1 cellular context compared by ENCODE assay signal in the genomic region with DNA sequence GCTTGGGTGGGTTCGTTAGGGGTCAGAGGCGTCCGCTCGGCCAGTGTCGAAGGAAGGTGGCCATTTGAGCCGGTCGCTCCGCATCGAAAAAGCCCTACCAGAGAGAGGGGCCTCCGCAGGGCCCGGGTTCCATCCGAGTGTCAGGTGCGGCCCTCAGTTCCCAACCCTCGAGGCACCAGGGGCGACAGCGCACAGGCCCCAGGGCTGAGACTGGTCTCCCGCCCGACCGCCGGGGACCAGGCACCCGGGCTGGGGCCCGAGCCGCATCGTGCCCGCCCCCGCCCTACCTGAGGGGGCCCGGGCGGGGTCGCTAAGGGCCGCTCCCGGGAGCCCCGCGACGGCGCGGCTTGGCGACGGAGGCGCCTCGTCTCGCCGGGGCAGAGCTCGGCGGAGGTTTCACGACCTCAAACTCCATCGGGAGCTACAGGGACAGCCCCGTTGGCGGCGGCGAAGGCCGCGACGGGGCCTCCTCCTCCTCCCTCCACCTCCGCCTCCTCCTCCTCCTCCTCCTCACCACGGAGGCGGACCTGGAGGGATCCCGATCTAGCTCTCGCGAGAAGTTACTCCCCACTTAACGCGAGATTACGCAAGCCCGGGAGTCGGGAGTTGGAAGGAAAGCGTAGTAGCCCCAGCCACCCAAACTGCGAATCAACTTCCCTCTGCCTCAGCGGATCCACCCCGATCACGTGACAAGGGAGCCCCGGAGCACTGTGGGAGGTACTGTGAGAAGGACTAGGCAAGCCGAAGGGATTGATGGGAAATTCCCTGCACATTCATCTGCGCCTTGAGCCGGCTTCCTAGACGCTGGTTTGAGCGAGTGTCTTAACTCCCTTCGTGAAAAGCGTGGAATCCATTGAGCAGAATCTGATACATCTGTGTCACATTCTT.
A peak's percentile ranks its signal among the peaks of the same experiment; 100 is the strongest.
TF ChIP-seq lines count a peak whose summit lies in the region.

A gene with protein sequence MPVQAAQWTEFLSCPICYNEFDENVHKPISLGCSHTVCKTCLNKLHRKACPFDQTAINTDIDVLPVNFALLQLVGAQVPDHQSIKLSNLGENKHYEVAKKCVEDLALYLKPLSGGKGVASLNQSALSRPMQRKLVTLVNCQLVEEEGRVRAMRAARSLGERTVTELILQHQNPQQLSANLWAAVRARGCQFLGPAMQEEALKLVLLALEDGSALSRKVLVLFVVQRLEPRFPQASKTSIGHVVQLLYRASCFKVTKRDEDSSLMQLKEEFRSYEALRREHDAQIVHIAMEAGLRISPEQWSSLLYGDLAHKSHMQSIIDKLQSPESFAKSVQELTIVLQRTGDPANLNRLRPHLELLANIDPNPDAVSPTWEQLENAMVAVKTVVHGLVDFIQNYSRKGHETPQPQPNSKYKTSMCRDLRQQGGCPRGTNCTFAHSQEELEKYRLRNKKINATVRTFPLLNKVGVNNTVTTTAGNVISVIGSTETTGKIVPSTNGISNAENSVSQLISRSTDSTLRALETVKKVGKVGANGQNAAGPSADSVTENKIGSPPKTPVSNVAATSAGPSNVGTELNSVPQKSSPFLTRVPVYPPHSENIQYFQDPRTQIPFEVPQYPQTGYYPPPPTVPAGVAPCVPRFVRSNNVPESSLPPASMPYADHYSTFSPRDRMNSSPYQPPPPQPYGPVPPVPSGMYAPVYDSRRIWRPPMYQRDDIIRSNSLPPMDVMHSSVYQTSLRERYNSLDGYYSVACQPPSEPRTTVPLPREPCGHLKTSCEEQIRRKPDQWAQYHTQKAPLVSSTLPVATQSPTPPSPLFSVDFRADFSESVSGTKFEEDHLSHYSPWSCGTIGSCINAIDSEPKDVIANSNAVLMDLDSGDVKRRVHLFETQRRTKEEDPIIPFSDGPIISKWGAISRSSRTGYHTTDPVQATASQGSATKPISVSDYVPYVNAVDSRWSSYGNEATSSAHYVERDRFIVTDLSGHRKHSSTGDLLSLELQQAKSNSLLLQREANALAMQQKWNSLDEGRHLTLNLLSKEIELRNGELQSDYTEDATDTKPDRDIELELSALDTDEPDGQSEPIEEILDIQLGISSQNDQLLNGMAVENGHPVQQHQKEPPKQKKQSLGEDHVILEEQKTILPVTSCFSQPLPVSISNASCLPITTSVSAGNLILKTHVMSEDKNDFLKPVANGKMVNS (minus strand): TSS at position 537 of the 888 bp plus-strand sequence. CDS start 7,850 bp downstream, outside the sequence.

TF ChIP-seq in K562, 482 proteins besides CTCF, POLR2A, EP300 and RAD21 (continued from another document and continues in another):
- TF ChIP-seq, protein P1, sequence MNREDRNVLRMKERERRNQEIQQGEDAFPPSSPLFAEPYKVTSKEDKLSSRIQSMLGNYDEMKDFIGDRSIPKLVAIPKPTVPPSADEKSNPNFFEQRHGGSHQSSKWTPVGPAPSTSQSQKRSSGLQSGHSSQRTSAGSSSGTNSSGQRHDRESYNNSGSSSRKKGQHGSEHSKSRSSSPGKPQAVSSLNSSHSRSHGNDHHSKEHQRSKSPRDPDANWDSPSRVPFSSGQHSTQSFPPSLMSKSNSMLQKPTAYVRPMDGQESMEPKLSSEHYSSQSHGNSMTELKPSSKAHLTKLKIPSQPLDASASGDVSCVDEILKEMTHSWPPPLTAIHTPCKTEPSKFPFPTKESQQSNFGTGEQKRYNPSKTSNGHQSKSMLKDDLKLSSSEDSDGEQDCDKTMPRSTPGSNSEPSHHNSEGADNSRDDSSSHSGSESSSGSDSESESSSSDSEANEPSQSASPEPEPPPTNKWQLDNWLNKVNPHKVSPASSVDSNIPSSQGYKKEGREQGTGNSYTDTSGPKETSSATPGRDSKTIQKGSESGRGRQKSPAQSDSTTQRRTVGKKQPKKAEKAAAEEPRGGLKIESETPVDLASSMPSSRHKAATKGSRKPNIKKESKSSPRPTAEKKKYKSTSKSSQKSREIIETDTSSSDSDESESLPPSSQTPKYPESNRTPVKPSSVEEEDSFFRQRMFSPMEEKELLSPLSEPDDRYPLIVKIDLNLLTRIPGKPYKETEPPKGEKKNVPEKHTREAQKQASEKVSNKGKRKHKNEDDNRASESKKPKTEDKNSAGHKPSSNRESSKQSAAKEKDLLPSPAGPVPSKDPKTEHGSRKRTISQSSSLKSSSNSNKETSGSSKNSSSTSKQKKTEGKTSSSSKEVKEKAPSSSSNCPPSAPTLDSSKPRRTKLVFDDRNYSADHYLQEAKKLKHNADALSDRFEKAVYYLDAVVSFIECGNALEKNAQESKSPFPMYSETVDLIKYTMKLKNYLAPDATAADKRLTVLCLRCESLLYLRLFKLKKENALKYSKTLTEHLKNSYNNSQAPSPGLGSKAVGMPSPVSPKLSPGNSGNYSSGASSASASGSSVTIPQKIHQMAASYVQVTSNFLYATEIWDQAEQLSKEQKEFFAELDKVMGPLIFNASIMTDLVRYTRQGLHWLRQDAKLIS (CRISPR knock-in tag; IDR thresholded peaks at IDR 0.05) = 0 out of 2 replicates have a peak, but pooled peaks have one; percentile 11
- TF ChIP-seq, protein P2, sequence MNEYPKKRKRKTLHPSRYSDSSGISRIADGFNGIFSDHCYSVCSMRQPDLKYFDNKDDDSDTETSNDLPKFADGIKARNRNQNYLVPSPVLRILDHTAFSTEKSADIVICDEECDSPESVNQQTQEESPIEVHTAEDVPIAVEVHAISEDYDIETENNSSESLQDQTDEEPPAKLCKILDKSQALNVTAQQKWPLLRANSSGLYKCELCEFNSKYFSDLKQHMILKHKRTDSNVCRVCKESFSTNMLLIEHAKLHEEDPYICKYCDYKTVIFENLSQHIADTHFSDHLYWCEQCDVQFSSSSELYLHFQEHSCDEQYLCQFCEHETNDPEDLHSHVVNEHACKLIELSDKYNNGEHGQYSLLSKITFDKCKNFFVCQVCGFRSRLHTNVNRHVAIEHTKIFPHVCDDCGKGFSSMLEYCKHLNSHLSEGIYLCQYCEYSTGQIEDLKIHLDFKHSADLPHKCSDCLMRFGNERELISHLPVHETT (CRISPR knock-in tag; conservative IDR thresholded peaks at IDR 0.05 in 1 of 2, IDR thresholded peaks at IDR 0.05 in 1 of 2) = no peak; a peak in 1 of 4 replicates
- TF ChIP-seq ZNF431 (CRISPR knock-in tag; IDR thresholded peaks at IDR 0.05) (peak; percentile 12; the same call in 1 of the 2 replicates), ARID2 (IDR thresholded peaks at IDR 0.05) (no peak), PHF20 (IDR thresholded peaks at IDR 0.05; ENCODE audit: partially characterized antibody) (peak; percentile 68), RBM15 (IDR thresholded peaks at IDR 0.05; ENCODE audit: insufficient read depth, low read length) (no peak), CXXC5 (CRISPR knock-in tag; IDR thresholded peaks at IDR 0.05) (peak; percentile 76), CEBPB (tag; IDR thresholded peaks at IDR 0.05) (peak; percentile 92), ZBTB17 (CRISPR knock-in tag; IDR thresholded peaks at IDR 0.05) (no peak), NCOA1 (IDR thresholded peaks at IDR 0.05; ENCODE audit: low read depth) (no peak), SOX6 (IDR thresholded peaks at IDR 0.05) (no peak), ZNF224 (CRISPR knock-in tag; IDR thresholded peaks at IDR 0.05) (no peak), ZNF311 (CRISPR knock-in tag; IDR thresholded peaks at IDR 0.05) (no peak), FOXA3 (CRISPR knock-in tag; conservative IDR thresholded peaks at IDR 0.05 in 1 of 2, IDR thresholded peaks at IDR 0.05 in 1 of 2) (no peak), YBX1 (IDR thresholded peaks at IDR 0.05) (no peak), RAD51 (IDR thresholded peaks at IDR 0.05; ENCODE audit: borderline replicate concordance, low read depth) (peak; percentile 100), HMG20B (CRISPR knock-in tag; IDR thresholded peaks at IDR 0.05) (no peak), SMARCA4 (IDR thresholded peaks at IDR 0.05) (no peak), PPARD (CRISPR knock-in tag; IDR thresholded peaks at IDR 0.05) (no peak), GATA2 (CRISPR knock-in tag; IDR thresholded peaks at IDR 0.05) (no peak), ZNF384 (IDR thresholded peaks at IDR 0.05; ENCODE audit: low read depth, low read length) (no peak), NFXL1 (CRISPR knock-in tag; IDR thresholded peaks at IDR 0.05) (no peak), ZNF668 (CRISPR knock-in tag; IDR thresholded peaks at IDR 0.05) (0 out of 2 replicates have a peak, but pooled peaks have one; percentile 51)
- TF ChIP-seq, protein P3, sequence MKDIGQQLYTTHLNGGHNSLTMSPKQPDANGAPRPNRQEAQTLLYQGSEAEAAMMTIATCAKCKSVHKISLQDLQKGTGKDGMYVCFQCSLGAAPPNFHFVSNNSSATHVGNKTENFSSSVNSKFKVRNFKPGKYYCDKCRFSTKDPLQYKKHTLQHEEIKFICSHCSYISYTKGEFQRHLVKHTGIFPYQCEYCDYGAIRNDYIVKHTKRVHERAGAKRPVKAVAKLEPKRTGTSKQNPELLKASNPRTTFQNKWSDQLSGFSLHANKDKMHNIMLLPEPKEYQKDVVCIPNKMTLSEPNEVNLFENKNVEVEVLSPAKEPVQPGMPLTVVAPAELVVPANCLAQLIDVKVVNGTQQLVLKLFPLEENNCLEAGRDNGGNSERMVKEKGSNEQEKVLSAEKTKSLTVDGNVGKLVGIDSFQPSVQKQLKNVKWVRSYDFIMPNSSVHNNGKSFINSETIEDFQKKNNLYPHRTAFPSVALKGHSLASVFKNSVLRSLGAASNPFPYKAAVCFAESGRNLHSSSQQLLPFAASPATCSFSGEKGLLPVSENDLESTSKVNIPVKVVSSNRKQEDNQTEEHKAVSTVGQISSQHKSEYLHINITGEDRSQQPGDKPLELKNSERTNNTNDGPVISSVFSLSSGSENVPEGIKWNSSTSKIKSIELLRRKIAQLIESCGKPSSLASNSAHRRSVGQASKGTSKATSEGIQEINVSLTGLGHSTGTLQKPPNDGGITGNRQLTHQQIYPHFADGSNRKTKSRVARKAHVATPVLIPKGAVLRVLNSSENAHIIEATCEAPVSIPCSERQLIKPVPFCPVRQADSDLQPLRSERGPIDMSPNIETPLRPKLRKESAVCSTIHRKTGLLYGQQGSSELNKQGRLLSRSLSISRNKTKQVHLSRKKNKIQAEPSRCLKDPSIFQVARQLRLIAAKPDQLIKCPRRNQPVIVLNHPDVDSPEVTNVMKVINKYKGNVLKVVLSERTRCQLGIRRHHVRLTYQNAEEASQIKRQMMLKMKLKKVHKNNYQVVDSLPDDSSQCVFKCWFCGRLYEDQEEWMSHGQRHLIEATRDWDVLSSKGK (CRISPR knock-in tag; IDR thresholded peaks at IDR 0.05) = no peak
- TF ChIP-seq, protein P4, sequence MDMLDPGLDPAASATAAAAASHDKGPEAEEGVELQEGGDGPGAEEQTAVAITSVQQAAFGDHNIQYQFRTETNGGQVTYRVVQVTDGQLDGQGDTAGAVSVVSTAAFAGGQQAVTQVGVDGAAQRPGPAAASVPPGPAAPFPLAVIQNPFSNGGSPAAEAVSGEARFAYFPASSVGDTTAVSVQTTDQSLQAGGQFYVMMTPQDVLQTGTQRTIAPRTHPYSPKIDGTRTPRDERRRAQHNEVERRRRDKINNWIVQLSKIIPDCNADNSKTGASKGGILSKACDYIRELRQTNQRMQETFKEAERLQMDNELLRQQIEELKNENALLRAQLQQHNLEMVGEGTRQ (CRISPR knock-in tag; IDR thresholded peaks at IDR 0.05) = peak; percentile 97
- TF ChIP-seq, protein P5, sequence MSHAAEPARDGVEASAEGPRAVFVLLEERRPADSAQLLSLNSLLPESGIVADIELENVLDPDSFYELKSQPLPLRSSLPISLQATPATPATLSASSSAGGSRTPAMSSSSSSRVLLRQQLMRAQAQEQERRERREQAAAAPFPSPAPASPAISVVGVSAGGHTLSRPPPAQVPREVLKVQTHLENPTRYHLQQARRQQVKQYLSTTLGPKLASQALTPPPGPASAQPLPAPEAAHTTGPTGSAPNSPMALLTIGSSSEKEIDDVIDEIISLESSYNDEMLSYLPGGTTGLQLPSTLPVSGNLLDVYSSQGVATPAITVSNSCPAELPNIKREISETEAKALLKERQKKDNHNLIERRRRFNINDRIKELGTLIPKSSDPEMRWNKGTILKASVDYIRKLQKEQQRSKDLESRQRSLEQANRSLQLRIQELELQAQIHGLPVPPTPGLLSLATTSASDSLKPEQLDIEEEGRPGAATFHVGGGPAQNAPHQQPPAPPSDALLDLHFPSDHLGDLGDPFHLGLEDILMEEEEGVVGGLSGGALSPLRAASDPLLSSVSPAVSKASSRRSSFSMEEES (CRISPR knock-in tag; IDR thresholded peaks at IDR 0.05) = peak; percentile 100
- TF ChIP-seq, protein P6, sequence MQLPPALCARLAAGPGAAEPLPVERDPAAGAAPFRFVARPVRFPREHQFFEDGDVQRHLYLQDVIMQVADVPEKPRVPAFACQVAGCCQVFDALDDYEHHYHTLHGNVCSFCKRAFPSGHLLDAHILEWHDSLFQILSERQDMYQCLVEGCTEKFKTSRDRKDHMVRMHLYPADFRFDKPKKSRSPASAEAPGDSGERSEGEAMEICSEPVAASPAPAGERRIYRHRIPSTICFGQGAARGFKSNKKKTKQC (CRISPR knock-in tag; IDR thresholded peaks at IDR 0.05) = no peak
- TF ChIP-seq, protein P7, sequence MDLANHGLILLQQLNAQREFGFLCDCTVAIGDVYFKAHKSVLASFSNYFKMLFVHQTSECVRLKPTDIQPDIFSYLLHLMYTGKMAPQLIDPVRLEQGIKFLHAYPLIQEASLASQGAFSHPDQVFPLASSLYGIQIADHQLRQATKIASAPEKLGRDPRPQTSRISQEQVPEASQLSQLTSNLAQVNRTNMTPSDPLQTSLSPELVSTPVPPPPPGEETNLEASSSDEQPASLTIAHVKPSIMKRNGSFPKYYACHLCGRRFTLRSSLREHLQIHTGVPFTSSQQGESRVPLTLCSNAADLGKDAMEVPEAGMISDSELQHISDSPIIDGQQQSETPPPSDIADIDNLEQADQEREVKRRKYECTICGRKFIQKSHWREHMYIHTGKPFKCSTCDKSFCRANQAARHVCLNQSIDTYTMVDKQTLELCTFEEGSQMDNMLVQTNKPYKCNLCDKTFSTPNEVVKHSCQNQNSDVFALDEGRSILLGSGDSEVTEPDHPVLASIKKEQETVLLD (IDR thresholded peaks at IDR 0.05) = no peak
- TF ChIP-seq, protein P8, sequence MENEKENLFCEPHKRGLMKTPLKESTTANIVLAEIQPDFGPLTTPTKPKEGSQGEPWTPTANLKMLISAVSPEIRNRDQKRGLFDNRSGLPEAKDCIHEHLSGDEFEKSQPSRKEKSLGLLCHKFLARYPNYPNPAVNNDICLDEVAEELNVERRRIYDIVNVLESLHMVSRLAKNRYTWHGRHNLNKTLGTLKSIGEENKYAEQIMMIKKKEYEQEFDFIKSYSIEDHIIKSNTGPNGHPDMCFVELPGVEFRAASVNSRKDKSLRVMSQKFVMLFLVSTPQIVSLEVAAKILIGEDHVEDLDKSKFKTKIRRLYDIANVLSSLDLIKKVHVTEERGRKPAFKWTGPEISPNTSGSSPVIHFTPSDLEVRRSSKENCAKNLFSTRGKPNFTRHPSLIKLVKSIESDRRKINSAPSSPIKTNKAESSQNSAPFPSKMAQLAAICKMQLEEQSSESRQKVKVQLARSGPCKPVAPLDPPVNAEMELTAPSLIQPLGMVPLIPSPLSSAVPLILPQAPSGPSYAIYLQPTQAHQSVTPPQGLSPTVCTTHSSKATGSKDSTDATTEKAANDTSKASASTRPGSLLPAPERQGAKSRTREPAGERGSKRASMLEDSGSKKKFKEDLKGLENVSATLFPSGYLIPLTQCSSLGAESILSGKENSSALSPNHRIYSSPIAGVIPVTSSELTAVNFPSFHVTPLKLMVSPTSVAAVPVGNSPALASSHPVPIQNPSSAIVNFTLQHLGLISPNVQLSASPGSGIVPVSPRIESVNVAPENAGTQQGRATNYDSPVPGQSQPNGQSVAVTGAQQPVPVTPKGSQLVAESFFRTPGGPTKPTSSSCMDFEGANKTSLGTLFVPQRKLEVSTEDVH (IDR thresholded peaks at IDR 0.05; ENCODE audit: low read depth, partially characterized antibody) = no peak
